In genomic region chr6:125236536-125237327, GRCh38 we compare ENCODE assay signal across 15 cellular contexts.
DNase-seq lines count a peak whose midpoint lies in the region; ATAC-seq, FAIRE-seq and TF ChIP-seq lines count a peak whose summit lies in the region.
"Had no signal": no experiment of that assay in that cellular context is flagged by ENCODE, and none has a peak within 500 bp of the region (broad histone marks: within the 10 kb centered on the region; RNA-seq: fewer than 3 reads in every experiment).

No MANE protein-coding gene starts in this region.

- DNase-seq in M059J (ENCODE audit: low read depth): peak; percentile 55
- peak; percentile 66 for DNase-seq in bronchial epithelial cell (ENCODE audit: low read depth)
- no peak for DNase-seq in mucosa of descending colon
- DNase-seq in anterior cingulate cortex (lab: John Stamatoyannopoulos, UW): no peak
- DNase-seq in GM19239 (ENCODE audit: insufficient read length, low spot score): no peak
- DNase-seq in sigmoid colon: no peak
- no peak for DNase-seq in neuronal stem cell (ENCODE audit: low spot score)
- DNase-seq: activated gamma-delta T cell treated with Interleukin-2 at 50 U/mL for 16 hours; C1 segment of cervical spinal cord; DMS79; effector memory CD4-positive, alpha-beta T cell; spleen had no signal

- H3K79me1 ChIP-seq in neuronal stem cell (ENCODE audit: low read depth, low read length): no peaks in the 10 kb centered on the region

- H2AK5ac ChIP-seq in neuronal stem cell (ENCODE audit: low read depth, low read length): no peak overlapping the region

- no peak for TF ChIP-seq EP300 in sigmoid colon (IDR thresholded peaks at IDR 0.05)

- H3K4ac ChIP-seq in neuronal stem cell (ENCODE audit: low read length): no peak overlapping the region

- H4K91ac ChIP-seq in neuronal stem cell (ENCODE audit: low read depth, low read length, poor library complexity): no peak overlapping the region

- H3K4me1 ChIP-seq in BLaER1 treated with 17β-estradiol and CSF1 and Interleukin-3, amounts not matched to agents 10 nM and 100 nM: peaks cover 4 to 10% (median 7%) of the 10 kb centered on the region in 10 experiments; a peak in 13 of 20 replicates
- H3K4me1 ChIP-seq in mucosa of descending colon (ENCODE audit: low read depth): no peaks in the 10 kb centered on the region
- peaks cover 0 to 29% (median 20%) of the 10 kb centered on the region in 4 donors for H3K4me1 ChIP-seq in sigmoid colon
- H3K4me1 ChIP-seq in neuronal stem cell (ENCODE audit: control insufficient read depth in 2 of 2, insufficient read depth in 1 of 2, low read depth in 1 of 2, low read length in 2 of 2): no peaks in the 10 kb centered on the region
- H3K4me1 ChIP-seq: spleen had no signal

- peaks cover 19 to 28% (median 27%) of the 10 kb centered on the region in 11 experiments; a peak in 21 of 22 replicates for H3K9me3 ChIP-seq in BLaER1 treated with 17β-estradiol and CSF1 and Interleukin-3, amounts not matched to agents 10 nM and 100 nM (replicated peaks in 1 of 11)
- peaks cover 7% of the 10 kb centered on the region for H3K9me3 ChIP-seq in mucosa of descending colon
- peaks cover 0 to 6% (median 0%) of the 10 kb centered on the region in 4 donors for H3K9me3 ChIP-seq in sigmoid colon
- H3K9me3 ChIP-seq in neuronal stem cell (replicated peaks in 1 of 2; ENCODE audit: control insufficient read depth in 2 of 2, insufficient read depth in 1 of 2, low read depth in 1 of 2, low read length in 2 of 2): no peaks in the 10 kb centered on the region

- no peaks in the 10 kb centered on the region for H3K36me3 ChIP-seq in BLaER1 treated with 17β-estradiol and CSF1 and Interleukin-3, amounts not matched to agents 10 nM and 100 nM
- H3K36me3 ChIP-seq in bronchial epithelial cell (ENCODE audit: control insufficient read depth, insufficient read depth, low read length) (peaks cover 1% of the 10 kb centered on the region), mucosa of descending colon (ENCODE audit: low read depth) (no peaks in the 10 kb centered on the region), sigmoid colon (no peaks in the 10 kb centered on the region), neuronal stem cell (replicated peaks in 1 of 2; ENCODE audit: control insufficient read depth in 2 of 2, insufficient read depth in 2 of 2, low read length in 2 of 2) (no peaks in the 10 kb centered on the region)
- H3K36me3 ChIP-seq: spleen had no signal

- H3K9ac ChIP-seq in BLaER1 treated with 17β-estradiol and CSF1 and Interleukin-3, amounts not matched to agents 10 nM and 100 nM: no peak overlapping the region
- H3K9ac ChIP-seq in neuronal stem cell (ENCODE audit: low read depth, low read length, poor library complexity): no peak overlapping the region

- no peak overlapping the region for H4K8ac ChIP-seq in neuronal stem cell (ENCODE audit: low read depth, low read length)

- H2BK120ac ChIP-seq in neuronal stem cell (ENCODE audit: low read depth, low read length): no peak overlapping the region

- H3K18ac ChIP-seq in neuronal stem cell (ENCODE audit: low read length): no peak overlapping the region

- intact Hi-C loops in mucosa of descending colon (cut with DNase I, micrococcal nuclease) (no loop called here), sigmoid colon (cut with DNase I) (no loop called here)

- no peak overlapping the region for H3K4me3 ChIP-seq in BLaER1 treated with 17β-estradiol and CSF1 and Interleukin-3, amounts not matched to agents 10 nM and 100 nM
- no peak overlapping the region for H3K4me3 ChIP-seq in bronchial epithelial cell (ENCODE audit: low read depth, low read length)
- no peak overlapping the region for H3K4me3 ChIP-seq in mucosa of descending colon
- H3K4me3 ChIP-seq in sigmoid colon: no peak overlapping the region
- H3K4me3 ChIP-seq in neuronal stem cell (ENCODE audit: low read length in 2 of 2): no peak overlapping the region
- H3K4me3 ChIP-seq: spleen had no signal

- H4K20me1 ChIP-seq in BLaER1 treated with 17β-estradiol and CSF1 and Interleukin-3, amounts not matched to agents 10 nM and 100 nM: no peaks in the 10 kb centered on the region

- H3K27ac ChIP-seq in BLaER1 treated with 17β-estradiol and CSF1 and Interleukin-3, amounts not matched to agents 10 nM and 100 nM: no peak overlapping the region
- H3K27ac ChIP-seq in sigmoid colon: no peak overlapping the region
- no peak overlapping the region for H3K27ac ChIP-seq in neuronal stem cell (replicated peaks; ENCODE audit: low read length)
- H3K27ac ChIP-seq: spleen had no signal

- H2AFZ ChIP-seq in neuronal stem cell (ENCODE audit: low read length): no peak overlapping the region

- no peaks in the 10 kb centered on the region for H3K27me3 ChIP-seq in BLaER1 treated with 17β-estradiol and CSF1 and Interleukin-3, amounts not matched to agents 10 nM and 100 nM
- no peaks in the 10 kb centered on the region for H3K27me3 ChIP-seq in bronchial epithelial cell (ENCODE audit: control insufficient read depth, insufficient read depth, low read length)
- no peaks in the 10 kb centered on the region for H3K27me3 ChIP-seq in sigmoid colon
- no peaks in the 10 kb centered on the region for H3K27me3 ChIP-seq in neuronal stem cell (ENCODE audit: control insufficient read depth in 3 of 3, insufficient read depth in 3 of 3, low read depth in 1 of 3, low read length in 3 of 3)
- H3K27me3 ChIP-seq: spleen had no signal

- H3K4me2 ChIP-seq in BLaER1 treated with 17β-estradiol and CSF1 and Interleukin-3, amounts not matched to agents 10 nM and 100 nM: peak overlapping the region in 8 of 11 experiments; percentile 14 to 67 (median 40); a peak in 11 of 22 replicates
- no peak overlapping the region for H3K4me2 ChIP-seq in neuronal stem cell (ENCODE audit: insufficient read depth, low read length, poor library complexity, severe bottlenecking)

- FAIRE-seq in bronchial epithelial cell (lab: Jason Lieb, UNC) (no peak), GM19239 (lab: Jason Lieb, UNC) (no peak)
- FAIRE-seq: keratinocyte had no signal

- H2BK15ac ChIP-seq in neuronal stem cell (ENCODE audit: low read length): no peak overlapping the region

- H3K23ac ChIP-seq in neuronal stem cell (ENCODE audit: low read depth, low read length, poor library complexity): no peak overlapping the region

- WGBS in sigmoid colon, 2 donors: 76 to 85% methylated on average over 5 of the region's 5 CpGs
- no CpG with 5 or more reads among the region's 5 CpGs for WGBS in neuronal stem cell (ENCODE audit: extremely low coverage in 2 of 2, insufficient read length in 2 of 2, insufficient replicate concordance in 1 of 2), 2 donors

- TF ChIP-seq CTCF in bronchial epithelial cell (IDR thresholded peaks at IDR 0.05; ENCODE audit: insufficient read depth, low read length, severe bottlenecking) (no peak), mucosa of descending colon (IDR thresholded peaks at IDR 0.05) (no peak), sigmoid colon (IDR thresholded peaks at IDR 0.05) (no peak)

- no peak overlapping the region for H3K14ac ChIP-seq in neuronal stem cell (ENCODE audit: low read length)

- no peak overlapping the region for H2BK5ac ChIP-seq in neuronal stem cell (ENCODE audit: low read length)

- no peak overlapping the region for H2BK12ac ChIP-seq in neuronal stem cell (ENCODE audit: low read length)

- TF ChIP-seq POLR2A in sigmoid colon (IDR thresholded peaks at IDR 0.05): no peak

- peak; percentile 50 for ATAC-seq in mucosa of descending colon
- ATAC-seq: WTC11 had no signal

Comparison
In these comparisons a context has a peak if more than half of its experiments do, and no peak if none do; other contexts are left out.
1. DNase-seq: peak in M059J (single experiment) and bronchial epithelial cell (single experiment); none in mucosa of descending colon (0 of 3), anterior cingulate cortex (0 of 58), GM19239 (single experiment), sigmoid colon (single experiment) and neuronal stem cell (single experiment).